4 cellular contexts compared by ENCODE assay signal in genomic region chr10:100468322-100468721, GRCh38.
A peak's percentile ranks its signal among the peaks of the same experiment; 100 is the strongest.
TF ChIP-seq lines count a peak whose summit lies in the region.

No MANE protein-coding gene starts in this region.

TF ChIP-seq in GM23338, 12 proteins besides CTCF, POLR2A, EP300 and RAD21 (continues in another document):
- TF ChIP-seq POLR2AphosphoS5 (IDR thresholded peaks at IDR 0.05; ENCODE audit: low read depth) = no peak
- no peak for TF ChIP-seq EZH2phosphoT487 (IDR thresholded peaks at IDR 0.05; ENCODE audit: unreplicated experiment)
- no peak for TF ChIP-seq STAT1 (IDR thresholded peaks at IDR 0.05; ENCODE audit: unreplicated experiment)
- TF ChIP-seq, protein P1, sequence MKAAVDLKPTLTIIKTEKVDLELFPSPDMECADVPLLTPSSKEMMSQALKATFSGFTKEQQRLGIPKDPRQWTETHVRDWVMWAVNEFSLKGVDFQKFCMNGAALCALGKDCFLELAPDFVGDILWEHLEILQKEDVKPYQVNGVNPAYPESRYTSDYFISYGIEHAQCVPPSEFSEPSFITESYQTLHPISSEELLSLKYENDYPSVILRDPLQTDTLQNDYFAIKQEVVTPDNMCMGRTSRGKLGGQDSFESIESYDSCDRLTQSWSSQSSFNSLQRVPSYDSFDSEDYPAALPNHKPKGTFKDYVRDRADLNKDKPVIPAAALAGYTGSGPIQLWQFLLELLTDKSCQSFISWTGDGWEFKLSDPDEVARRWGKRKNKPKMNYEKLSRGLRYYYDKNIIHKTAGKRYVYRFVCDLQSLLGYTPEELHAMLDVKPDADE (IDR thresholded peaks at IDR 0.05) = no peak
- TF ChIP-seq CREB1 (CRISPR knock-in tag; IDR thresholded peaks at IDR 0.05; ENCODE audit: low read depth) = no peak
- TF ChIP-seq REST (IDR thresholded peaks at IDR 0.05; ENCODE audit: unreplicated experiment) = no peak
- TF ChIP-seq EZH2 (IDR thresholded peaks at IDR 0.05; ENCODE audit: low read depth, unreplicated experiment) = no peak

TF ChIP-seq in WTC11, 78 proteins besides CTCF, POLR2A, EP300 and RAD21 (continues in another document):
- TF ChIP-seq TP53 (CRISPR knock-in tag; IDR thresholded peaks at IDR 0.05) (no peak), CREM (CRISPR knock-in tag; IDR thresholded peaks at IDR 0.05) (no peak), MLX (CRISPR knock-in tag; IDR thresholded peaks at IDR 0.05) (no peak), OVOL2 (CRISPR knock-in tag; IDR thresholded peaks at IDR 0.05; ENCODE audit: borderline replicate concordance) (no peak), ATF1 (CRISPR knock-in tag; IDR thresholded peaks at IDR 0.05) (no peak)
- TF ChIP-seq, protein P2, sequence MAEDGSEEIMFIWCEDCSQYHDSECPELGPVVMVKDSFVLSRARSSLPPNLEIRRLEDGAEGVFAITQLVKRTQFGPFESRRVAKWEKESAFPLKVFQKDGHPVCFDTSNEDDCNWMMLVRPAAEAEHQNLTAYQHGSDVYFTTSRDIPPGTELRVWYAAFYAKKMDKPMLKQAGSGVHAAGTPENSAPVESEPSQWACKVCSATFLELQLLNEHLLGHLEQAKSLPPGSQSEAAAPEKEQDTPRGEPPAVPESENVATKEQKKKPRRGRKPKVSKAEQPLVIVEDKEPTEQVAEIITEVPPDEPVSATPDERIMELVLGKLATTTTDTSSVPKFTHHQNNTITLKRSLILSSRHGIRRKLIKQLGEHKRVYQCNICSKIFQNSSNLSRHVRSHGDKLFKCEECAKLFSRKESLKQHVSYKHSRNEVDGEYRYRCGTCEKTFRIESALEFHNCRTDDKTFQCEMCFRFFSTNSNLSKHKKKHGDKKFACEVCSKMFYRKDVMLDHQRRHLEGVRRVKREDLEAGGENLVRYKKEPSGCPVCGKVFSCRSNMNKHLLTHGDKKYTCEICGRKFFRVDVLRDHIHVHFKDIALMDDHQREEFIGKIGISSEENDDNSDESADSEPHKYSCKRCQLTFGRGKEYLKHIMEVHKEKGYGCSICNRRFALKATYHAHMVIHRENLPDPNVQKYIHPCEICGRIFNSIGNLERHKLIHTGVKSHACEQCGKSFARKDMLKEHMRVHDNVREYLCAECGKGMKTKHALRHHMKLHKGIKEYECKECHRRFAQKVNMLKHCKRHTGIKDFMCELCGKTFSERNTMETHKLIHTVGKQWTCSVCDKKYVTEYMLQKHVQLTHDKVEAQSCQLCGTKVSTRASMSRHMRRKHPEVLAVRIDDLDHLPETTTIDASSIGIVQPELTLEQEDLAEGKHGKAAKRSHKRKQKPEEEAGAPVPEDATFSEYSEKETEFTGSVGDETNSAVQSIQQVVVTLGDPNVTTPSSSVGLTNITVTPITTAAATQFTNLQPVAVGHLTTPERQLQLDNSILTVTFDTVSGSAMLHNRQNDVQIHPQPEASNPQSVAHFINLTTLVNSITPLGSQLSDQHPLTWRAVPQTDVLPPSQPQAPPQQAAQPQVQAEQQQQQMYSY (CRISPR knock-in tag; IDR thresholded peaks at IDR 0.05) = no peak
- TF ChIP-seq, protein P3, sequence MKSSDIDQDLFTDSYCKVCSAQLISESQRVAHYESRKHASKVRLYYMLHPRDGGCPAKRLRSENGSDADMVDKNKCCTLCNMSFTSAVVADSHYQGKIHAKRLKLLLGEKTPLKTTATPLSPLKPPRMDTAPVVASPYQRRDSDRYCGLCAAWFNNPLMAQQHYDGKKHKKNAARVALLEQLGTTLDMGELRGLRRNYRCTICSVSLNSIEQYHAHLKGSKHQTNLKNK (CRISPR knock-in tag; IDR thresholded peaks at IDR 0.05) = no peak

TF ChIP-seq in neural cell, 6 proteins besides CTCF, POLR2A, EP300 and RAD21:
- TF ChIP-seq SMC3 (conservative IDR thresholded peaks at IDR 0.05; ENCODE audit: poor library complexity) = no peak
- peak; percentile 91 for TF ChIP-seq REST (IDR thresholded peaks at IDR 0.05; ENCODE audit: borderline replicate concordance)
TF ChIP-seq in neural cell: peak in this region for 1.

TF ChIP-seq in SK-N-SH, 30 proteins besides CTCF, POLR2A, EP300 and RAD21:
- no peak for TF ChIP-seq IRF3 (IDR thresholded peaks at IDR 0.05; ENCODE audit: low read depth, low read length)
- no peak for TF ChIP-seq EZH2phosphoT487 (IDR thresholded peaks at IDR 0.05; ENCODE audit: borderline replicate concordance, low read depth)
- no peak for TF ChIP-seq MEF2A (IDR thresholded peaks at IDR 0.05; ENCODE audit: borderline replicate concordance, low read depth)
- TF ChIP-seq TAF1 (IDR thresholded peaks at IDR 0.05; ENCODE audit: borderline replicate concordance, low read depth, low read length) = no peak
- no peak for TF ChIP-seq CHD2 (IDR thresholded peaks at IDR 0.05; ENCODE audit: low read length, partially characterized antibody)
- TF ChIP-seq NRF1 (IDR thresholded peaks at IDR 0.05; ENCODE audit: low read depth, low read length) = no peak
- no peak for TF ChIP-seq YY1 (IDR thresholded peaks at IDR 0.05; ENCODE audit: low read depth)
- no peak for TF ChIP-seq ZBTB33 (IDR thresholded peaks at IDR 0.05; ENCODE audit: borderline replicate concordance, low read depth)
- TF ChIP-seq, protein P4, sequence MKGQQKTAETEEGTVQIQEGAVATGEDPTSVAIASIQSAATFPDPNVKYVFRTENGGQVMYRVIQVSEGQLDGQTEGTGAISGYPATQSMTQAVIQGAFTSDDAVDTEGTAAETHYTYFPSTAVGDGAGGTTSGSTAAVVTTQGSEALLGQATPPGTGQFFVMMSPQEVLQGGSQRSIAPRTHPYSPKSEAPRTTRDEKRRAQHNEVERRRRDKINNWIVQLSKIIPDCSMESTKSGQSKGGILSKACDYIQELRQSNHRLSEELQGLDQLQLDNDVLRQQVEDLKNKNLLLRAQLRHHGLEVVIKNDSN (IDR thresholded peaks at IDR 0.05; ENCODE audit: borderline replicate concordance, low read depth) = no peak
TF ChIP-seq in SK-N-SH: peak in this region for 0.
